ENCODE assay signal across 1 cellular context in the genomic region with DNA sequence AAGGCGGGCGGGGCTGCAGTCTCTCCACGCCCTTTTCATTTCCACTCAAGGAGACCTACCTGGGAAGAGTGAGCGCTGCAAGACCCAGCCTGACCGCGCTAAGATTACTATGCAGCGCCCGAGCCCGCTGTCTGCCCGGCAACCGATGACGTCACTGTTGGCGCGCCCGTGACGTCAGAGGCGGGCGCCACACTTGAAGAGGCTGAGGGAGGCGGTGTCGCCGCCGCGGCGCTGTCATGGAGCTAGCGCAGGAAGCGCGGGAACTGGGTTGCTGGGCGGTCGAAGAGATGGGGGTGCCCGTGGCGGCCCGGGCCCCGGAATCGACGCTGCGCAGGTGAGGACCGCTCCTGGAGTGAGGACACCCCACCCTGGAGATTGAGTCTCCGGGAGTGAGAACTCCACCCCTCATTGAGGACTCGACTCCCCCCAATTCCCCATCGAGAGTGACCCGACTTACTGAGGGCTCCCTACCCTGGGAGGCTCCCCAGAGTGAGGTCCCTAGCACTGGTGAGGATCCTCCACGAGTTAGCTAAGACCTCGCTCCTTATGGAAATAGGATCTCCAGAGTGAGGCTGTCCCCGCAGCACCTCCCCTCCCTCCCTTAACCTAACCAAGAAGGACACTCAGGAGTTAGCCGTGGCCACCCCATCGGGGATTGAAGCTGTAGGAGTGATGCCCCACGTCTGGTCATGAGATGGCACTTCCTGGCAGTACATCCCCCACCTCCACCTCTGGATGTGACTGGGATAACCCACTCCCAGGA.
TF ChIP-seq lines count a peak whose summit lies in the region.

Gene HAUS5, plus strand, starts transcription at position 177 of the 763 bp plus-strand sequence. Its CDS starts 60 bp downstream, at position 237.

TF ChIP-seq in HEK293, 187 proteins besides CTCF, POLR2A, EP300 and RAD21 (continued from another document and continues in another):
- TF ChIP-seq ZNF155 (tag by site-specific recombination; IDR thresholded peaks at IDR 0.05) (no peak), ZNF184 (tag by site-specific recombination; IDR thresholded peaks at IDR 0.05) (no peak), SETDB1 (IDR thresholded peaks at IDR 0.05; ENCODE audit: insufficient read length, low read length) (no peak), ZBTB48 (tag by site-specific recombination; IDR thresholded peaks at IDR 0.05) (peak; percentile 95), FEZF1 (tag by site-specific recombination; IDR thresholded peaks at IDR 0.05) (peak; percentile 80), AEBP2 (tag by site-specific recombination; IDR thresholded peaks at IDR 0.05; ENCODE audit: borderline replicate concordance) (no peak), ZNF274 (IDR thresholded peaks at IDR 0.05; ENCODE audit: low read length) (no peak), ZNF274 (tag by site-specific recombination; IDR thresholded peaks at IDR 0.05; ENCODE audit: borderline replicate concordance) (no peak), ZBTB8A (tag by site-specific recombination; IDR thresholded peaks at IDR 0.05) (peak; percentile 95), ZNF221 (tag by site-specific recombination; IDR thresholded peaks at IDR 0.05; ENCODE audit: borderline replicate concordance) (no peak), ZNF423 (tag by site-specific recombination; IDR thresholded peaks at IDR 0.05) (no peak), SP7 (tag by site-specific recombination; IDR thresholded peaks at IDR 0.05) (peak; percentile 95), ZNF830 (tag by site-specific recombination; IDR thresholded peaks at IDR 0.05; ENCODE audit: low read depth) (no peak), ATF2 (tag by site-specific recombination; IDR thresholded peaks at IDR 0.05; ENCODE audit: low read depth) (peak; percentile 100), ZNF404 (tag by site-specific recombination; IDR thresholded peaks at IDR 0.05) (no peak), ZNF146 (tag by site-specific recombination; IDR thresholded peaks at IDR 0.05) (peak; percentile 68; the same call in 1 of the 2 replicates), ZBTB7A (tag by site-specific recombination; IDR thresholded peaks at IDR 0.05; ENCODE audit: low read depth) (peak; percentile 91; the same call in 1 of the 2 replicates), ZNF692 (tag by site-specific recombination; IDR thresholded peaks at IDR 0.05) (peak; percentile 91), ZFHX2 (tag by site-specific recombination; conservative IDR thresholded peaks at IDR 0.05) (peak; percentile 61), ZNF362 (tag by site-specific recombination; IDR thresholded peaks at IDR 0.05) (no peak), BCL11A (tag by site-specific recombination; IDR thresholded peaks at IDR 0.05; ENCODE audit: low read depth) (no peak), ZNF398 (tag by site-specific recombination; IDR thresholded peaks at IDR 0.05) (peak; percentile 37; the same call in 1 of the 2 replicates), ZFP3 (tag by site-specific recombination; IDR thresholded peaks at IDR 0.05; ENCODE audit: low read depth) (no peak), RBAK (tag by site-specific recombination; IDR thresholded peaks at IDR 0.05) (no peak), ZNF394 (tag by site-specific recombination; IDR thresholded peaks at IDR 0.05; ENCODE audit: borderline replicate concordance) (peak; percentile 78), ZNF354C (tag by site-specific recombination; IDR thresholded peaks at IDR 0.05; ENCODE audit: borderline replicate concordance, low read depth) (no peak), ZBTB17 (tag by site-specific recombination; IDR thresholded peaks at IDR 0.05) (peak; percentile 91)
- TF ChIP-seq, protein P1, sequence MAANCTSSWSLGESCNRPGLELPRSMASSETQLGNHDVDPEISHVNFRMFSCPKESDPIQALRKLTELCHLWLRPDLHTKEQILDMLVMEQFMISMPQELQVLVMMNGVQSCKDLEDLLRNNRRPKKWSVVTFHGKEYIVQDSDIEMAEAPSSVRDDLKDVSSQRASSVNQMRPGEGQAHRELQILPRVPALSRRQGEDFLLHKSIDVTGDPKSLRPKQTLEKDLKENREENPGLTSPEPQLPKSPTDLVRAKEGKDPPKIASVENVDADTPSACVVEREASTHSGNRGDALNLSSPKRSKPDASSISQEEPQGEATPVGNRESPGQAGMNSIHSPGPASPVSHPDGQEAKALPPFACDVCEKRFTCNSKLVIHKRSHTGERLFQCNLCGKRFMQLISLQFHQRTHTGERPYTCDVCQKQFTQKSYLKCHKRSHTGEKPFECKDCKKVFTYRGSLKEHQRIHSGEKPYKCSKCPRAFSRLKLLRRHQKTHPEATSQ (tag by site-specific recombination; IDR thresholded peaks at IDR 0.05) = no peak; the same call in 1 of the 2 replicates
- TF ChIP-seq, protein P2, sequence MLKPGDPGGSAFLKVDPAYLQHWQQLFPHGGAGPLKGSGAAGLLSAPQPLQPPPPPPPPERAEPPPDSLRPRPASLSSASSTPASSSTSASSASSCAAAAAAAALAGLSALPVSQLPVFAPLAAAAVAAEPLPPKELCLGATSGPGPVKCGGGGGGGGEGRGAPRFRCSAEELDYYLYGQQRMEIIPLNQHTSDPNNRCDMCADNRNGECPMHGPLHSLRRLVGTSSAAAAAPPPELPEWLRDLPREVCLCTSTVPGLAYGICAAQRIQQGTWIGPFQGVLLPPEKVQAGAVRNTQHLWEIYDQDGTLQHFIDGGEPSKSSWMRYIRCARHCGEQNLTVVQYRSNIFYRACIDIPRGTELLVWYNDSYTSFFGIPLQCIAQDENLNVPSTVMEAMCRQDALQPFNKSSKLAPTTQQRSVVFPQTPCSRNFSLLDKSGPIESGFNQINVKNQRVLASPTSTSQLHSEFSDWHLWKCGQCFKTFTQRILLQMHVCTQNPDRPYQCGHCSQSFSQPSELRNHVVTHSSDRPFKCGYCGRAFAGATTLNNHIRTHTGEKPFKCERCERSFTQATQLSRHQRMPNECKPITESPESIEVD (tag by site-specific recombination; IDR thresholded peaks at IDR 0.05) = no peak; the same call in 1 of the 2 replicates
- TF ChIP-seq, protein P3, sequence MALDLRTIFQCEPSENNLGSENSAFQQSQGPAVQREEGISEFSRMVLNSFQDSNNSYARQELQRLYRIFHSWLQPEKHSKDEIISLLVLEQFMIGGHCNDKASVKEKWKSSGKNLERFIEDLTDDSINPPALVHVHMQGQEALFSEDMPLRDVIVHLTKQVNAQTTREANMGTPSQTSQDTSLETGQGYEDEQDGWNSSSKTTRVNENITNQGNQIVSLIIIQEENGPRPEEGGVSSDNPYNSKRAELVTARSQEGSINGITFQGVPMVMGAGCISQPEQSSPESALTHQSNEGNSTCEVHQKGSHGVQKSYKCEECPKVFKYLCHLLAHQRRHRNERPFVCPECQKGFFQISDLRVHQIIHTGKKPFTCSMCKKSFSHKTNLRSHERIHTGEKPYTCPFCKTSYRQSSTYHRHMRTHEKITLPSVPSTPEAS (tag by site-specific recombination; IDR thresholded peaks at IDR 0.05) = peak; percentile 77; the same call in 1 of the 2 replicates
- TF ChIP-seq, protein P4, sequence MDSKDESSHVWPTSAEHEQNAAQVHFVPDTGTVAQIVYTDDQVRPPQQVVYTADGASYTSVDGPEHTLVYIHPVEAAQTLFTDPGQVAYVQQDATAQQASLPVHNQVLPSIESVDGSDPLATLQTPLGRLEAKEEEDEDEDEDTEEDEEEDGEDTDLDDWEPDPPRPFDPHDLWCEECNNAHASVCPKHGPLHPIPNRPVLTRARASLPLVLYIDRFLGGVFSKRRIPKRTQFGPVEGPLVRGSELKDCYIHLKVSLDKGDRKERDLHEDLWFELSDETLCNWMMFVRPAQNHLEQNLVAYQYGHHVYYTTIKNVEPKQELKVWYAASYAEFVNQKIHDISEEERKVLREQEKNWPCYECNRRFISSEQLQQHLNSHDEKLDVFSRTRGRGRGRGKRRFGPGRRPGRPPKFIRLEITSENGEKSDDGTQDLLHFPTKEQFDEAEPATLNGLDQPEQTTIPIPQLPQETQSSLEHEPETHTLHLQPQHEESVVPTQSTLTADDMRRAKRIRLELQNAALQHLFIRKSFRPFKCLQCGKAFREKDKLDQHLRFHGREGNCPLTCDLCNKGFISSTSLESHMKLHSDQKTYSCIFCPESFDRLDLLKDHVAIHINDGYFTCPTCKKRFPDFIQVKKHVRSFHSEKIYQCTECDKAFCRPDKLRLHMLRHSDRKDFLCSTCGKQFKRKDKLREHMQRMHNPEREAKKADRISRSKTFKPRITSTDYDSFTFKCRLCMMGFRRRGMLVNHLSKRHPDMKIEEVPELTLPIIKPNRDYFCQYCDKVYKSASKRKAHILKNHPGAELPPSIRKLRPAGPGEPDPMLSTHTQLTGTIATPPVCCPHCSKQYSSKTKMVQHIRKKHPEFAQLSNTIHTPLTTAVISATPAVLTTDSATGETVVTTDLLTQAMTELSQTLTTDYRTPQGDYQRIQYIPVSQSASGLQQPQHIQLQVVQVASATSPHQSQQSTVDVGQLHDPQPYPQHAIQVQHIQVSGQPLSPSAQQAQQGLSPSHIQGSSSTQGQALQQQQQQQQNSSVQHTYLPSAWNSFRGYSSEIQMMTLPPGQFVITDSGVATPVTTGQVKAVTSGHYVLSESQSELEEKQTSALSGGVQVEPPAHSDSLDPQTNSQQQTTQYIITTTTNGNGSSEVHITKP (tag by site-specific recombination; IDR thresholded peaks at IDR 0.05) = peak; percentile 95
- TF ChIP-seq, protein P5, sequence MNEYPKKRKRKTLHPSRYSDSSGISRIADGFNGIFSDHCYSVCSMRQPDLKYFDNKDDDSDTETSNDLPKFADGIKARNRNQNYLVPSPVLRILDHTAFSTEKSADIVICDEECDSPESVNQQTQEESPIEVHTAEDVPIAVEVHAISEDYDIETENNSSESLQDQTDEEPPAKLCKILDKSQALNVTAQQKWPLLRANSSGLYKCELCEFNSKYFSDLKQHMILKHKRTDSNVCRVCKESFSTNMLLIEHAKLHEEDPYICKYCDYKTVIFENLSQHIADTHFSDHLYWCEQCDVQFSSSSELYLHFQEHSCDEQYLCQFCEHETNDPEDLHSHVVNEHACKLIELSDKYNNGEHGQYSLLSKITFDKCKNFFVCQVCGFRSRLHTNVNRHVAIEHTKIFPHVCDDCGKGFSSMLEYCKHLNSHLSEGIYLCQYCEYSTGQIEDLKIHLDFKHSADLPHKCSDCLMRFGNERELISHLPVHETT (tag by site-specific recombination; IDR thresholded peaks at IDR 0.05) = peak; percentile 93
